Comparison of ENCODE assay signal across 11 cellular contexts in genomic region chr3:143786229-143787199, GRCh38.
DNase-seq lines count a peak whose midpoint lies in the region; FAIRE-seq and TF ChIP-seq lines count a peak whose summit lies in the region.
"Had no signal": no experiment of that assay in that cellular context is flagged by ENCODE, and none has a peak within 500 bp of the region (broad histone marks: within the 10 kb centered on the region; RNA-seq: fewer than 3 reads in every experiment).

No MANE protein-coding gene starts in this region.

- no peaks in the 10 kb centered on the region for H3K79me2 ChIP-seq in endothelial cell of umbilical vein (ENCODE audit: control insufficient read depth, insufficient read depth, low read length)

- dilution Hi-C loops in endothelial cell of umbilical vein (cut with MboI; ENCODE audit: extremely low pct_ligation_motif_present, low sequenced_read_pairs): no loop called here

- H3K27me3 ChIP-seq in endothelial cell of umbilical vein (ENCODE audit: control insufficient read depth in 2 of 2, insufficient read depth in 2 of 2, low read length in 2 of 2) (no peaks in the 10 kb centered on the region), transverse colon (no peaks in the 10 kb centered on the region), A673 (replicated peaks; ENCODE audit: insufficient read depth, low read depth, low read length, poor library complexity) (no peaks in the 10 kb centered on the region)
- H3K27me3 ChIP-seq: SJCRH30 had no signal

- peak; percentile 12 for FAIRE-seq in endothelial cell of umbilical vein (lab: Jason Lieb, UNC)

- H3K4me3 ChIP-seq in endothelial cell of umbilical vein (replicated peaks in 1 of 3; ENCODE audit: insufficient read depth in 1 of 3, low read depth in 1 of 3, low read length in 3 of 3) (no peak overlapping the region), transverse colon (no peak overlapping the region), A673 (ENCODE audit: low read depth, low read length, poor library complexity, severe bottlenecking) (no peak overlapping the region)
- H3K4me3 ChIP-seq: SJCRH30 had no signal

- DNase-seq in DMS 273 (lab: John Stamatoyannopoulos, UW; ENCODE audit: unreplicated experiment): peak; percentile 43
- no peak for DNase-seq in DMS 273 treated with DMSO at 0.1 percent for 48 hours (lab: John Stamatoyannopoulos, UW)
- DNase-seq in endothelial cell of umbilical vein (ENCODE audit: low read depth, low spot score): peak; percentile 47
- peak; percentile 57 for DNase-seq in midbrain (lab: John Stamatoyannopoulos, UW)
- DNase-seq in transverse colon: peak; percentile 11
- no peak for DNase-seq in NCI-H1048 (lab: John Stamatoyannopoulos, UW)
- DNase-seq in NCI-H2029 treated with DMSO at 0.1 percent for 48 hours (lab: John Stamatoyannopoulos, UW): no peak
- no peak for DNase-seq in A673 (ENCODE audit: low spot score)
- DNase-seq: NCI-H1436, SJCRH30 had no signal

- no peaks in the 10 kb centered on the region for H3K9me1 ChIP-seq in endothelial cell of umbilical vein (replicated peaks; ENCODE audit: control insufficient read depth, extremely low read depth, insufficient read depth, low read length)

- H3K9me3 ChIP-seq in endothelial cell of umbilical vein (replicated peaks; ENCODE audit: control insufficient read depth, insufficient read depth, low read length) (no peaks in the 10 kb centered on the region), transverse colon (no peaks in the 10 kb centered on the region), A673 (ENCODE audit: low read depth, low read length, poor library complexity, severe bottlenecking) (no peaks in the 10 kb centered on the region)
- H3K9me3 ChIP-seq: SJCRH30 had no signal

- H3K36me3 ChIP-seq in endothelial cell of umbilical vein (ENCODE audit: control insufficient read depth in 2 of 2, extremely low read depth in 1 of 2, insufficient read depth in 2 of 2, low read length in 2 of 2) (no peaks in the 10 kb centered on the region), transverse colon (no peaks in the 10 kb centered on the region), A673 (ENCODE audit: insufficient read depth, low read length, poor library complexity, severe bottlenecking) (no peaks in the 10 kb centered on the region)
- H3K36me3 ChIP-seq: SJCRH30 had no signal

- TF ChIP-seq EP300 in transverse colon (IDR thresholded peaks at IDR 0.05; ENCODE audit: low read depth): no peak

- no peak overlapping the region for H3K4me2 ChIP-seq in endothelial cell of umbilical vein (ENCODE audit: insufficient read depth, low read length)

- BruUV-seq in endothelial cell of umbilical vein (replicated peaks; lab: Mats Ljungman, UMichigan) (no TSS peak), A673 (replicated peaks; lab: Mats Ljungman, UMichigan) (no TSS peak)

- H3K27ac ChIP-seq in endothelial cell of umbilical vein (ENCODE audit: insufficient read depth, low read depth, low read length) (no peak overlapping the region), transverse colon (peak overlapping the region; percentile 1 to 45 (median 20)), A673 (ENCODE audit: low read depth, low read length, poor library complexity, severe bottlenecking) (no peak overlapping the region)
- H3K27ac ChIP-seq: 22Rv1, SJCRH30 had no signal

- peak overlapping the region; percentile 34 for H2AFZ ChIP-seq in endothelial cell of umbilical vein (ENCODE audit: low read depth, low read length)

- no peaks in the 10 kb centered on the region for H4K20me1 ChIP-seq in endothelial cell of umbilical vein (replicated peaks; ENCODE audit: control insufficient read depth, extremely low read depth, insufficient read depth, low read length)

- in situ Hi-C loops in transverse colon (cut with MboI; ENCODE audit: low pct_ligation_motif_present in 1 of 4, low pct_unique_long_range_greater_than_20kb in 1 of 4, low sequenced_read_pairs in 3 of 4): no loop called here

- H3K9ac ChIP-seq in endothelial cell of umbilical vein (replicated peaks; ENCODE audit: extremely low read depth, insufficient read depth, low read length): no peak overlapping the region

- TF ChIP-seq POLR2A in endothelial cell of umbilical vein (IDR thresholded peaks at IDR 0.05; ENCODE audit: low read depth, low read length) (no peak), transverse colon (IDR thresholded peaks at IDR 0.05) (no peak)

- H3K4me1 ChIP-seq in endothelial cell of umbilical vein (ENCODE audit: control insufficient read depth, extremely low read depth, insufficient read depth, low read length): no peaks in the 10 kb centered on the region
- H3K4me1 ChIP-seq in transverse colon: peaks cover 0 to 10% (median 3%) of the 10 kb centered on the region in 4 donors
- no peaks in the 10 kb centered on the region for H3K4me1 ChIP-seq in A673 (ENCODE audit: insufficient read depth, low read length, poor library complexity, severe bottlenecking)
- H3K4me1 ChIP-seq: SJCRH30 had no signal

- intact Hi-C loops in endothelial cell of umbilical vein (cut with micrococcal nuclease) (no loop called here), transverse colon (cut with DNase I; ENCODE audit: low total_unique reads) (no loop called here), A673 (cut with micrococcal nuclease; ENCODE audit: unreplicated experiment) (no loop called here)

- WGBS in transverse colon (ENCODE audit: low coverage in 1 of 2), 2 donors: 28 to 50% methylated on average over 4 to 9 of the region's 9 CpGs

- TF ChIP-seq CTCF in endothelial cell of umbilical vein (IDR thresholded peaks at IDR 0.05; ENCODE audit: extremely low read depth in 1 of 2, insufficient read depth in 1 of 2, low read depth in 1 of 2, low read length in 2 of 2) (no peak), transverse colon (IDR thresholded peaks at IDR 0.05) (no peak), A673 (conservative IDR thresholded peaks at IDR 0.05; ENCODE audit: low read depth, low read length) (no peak)

- POLR2A ChIA-PET in endothelial cell of umbilical vein (lab: Charles Lee): no interaction called here
- POLR2A ChIA-PET in A673 (lab: Charles Lee; ENCODE audit: low non-redundant PET): no interaction called here

- CTCF ChIA-PET in endothelial cell of umbilical vein (lab: Charles Lee) (interaction anchor here (1.1 to 2.3 kb wide), 2 partner anchors 11 to 23 kb away, joined by 3 to 9 read pairs; no protein-coding TSS in a partner anchor), A673 (lab: Charles Lee) (no interaction called here)

TF ChIP-seq in endothelial cell of umbilical vein, 7 proteins besides CTCF, POLR2A, EP300 and RAD21:
- TF ChIP-seq EZH2 (IDR thresholded peaks at IDR 0.05; ENCODE audit: borderline replicate concordance, low read depth, low read length, severe bottlenecking) (no peak), MYC (IDR thresholded peaks at IDR 0.05; ENCODE audit: low read depth, low read length) (no peak), GATA2 (IDR thresholded peaks at IDR 0.05; ENCODE audit: insufficient read depth, insufficient read length, low read depth, low read length) (no peak), JUN (IDR thresholded peaks at IDR 0.05; ENCODE audit: borderline replicate concordance, insufficient read depth, insufficient read length, low read depth) (no peak), FOS (IDR thresholded peaks at IDR 0.05; ENCODE audit: borderline replicate concordance, insufficient read depth, low read length) (no peak), MAX (IDR thresholded peaks at IDR 0.05; ENCODE audit: insufficient read depth, insufficient read length) (no peak), POLR2AphosphoS5 (IDR thresholded peaks at IDR 0.05; ENCODE audit: insufficient read depth, low read depth, low read length) (no peak)

Comparison
In these comparisons a context has a peak if more than half of its experiments do, and no peak if none do; other contexts are left out.
1. DNase-seq: peak in DMS 273 (single experiment), endothelial cell of umbilical vein (single experiment), midbrain (single experiment) and transverse colon (single experiment); none in DMS 273 treated with DMSO at 0.1 percent for 48 hours (single experiment), NCI-H1048 (single experiment), NCI-H2029 treated with DMSO at 0.1 percent for 48 hours (single experiment) and A673 (single experiment).
2. H3K27ac ChIP-seq: peak in transverse colon (4 of 4); none in endothelial cell of umbilical vein (single experiment) and A673 (single experiment).